In the genomic region with DNA sequence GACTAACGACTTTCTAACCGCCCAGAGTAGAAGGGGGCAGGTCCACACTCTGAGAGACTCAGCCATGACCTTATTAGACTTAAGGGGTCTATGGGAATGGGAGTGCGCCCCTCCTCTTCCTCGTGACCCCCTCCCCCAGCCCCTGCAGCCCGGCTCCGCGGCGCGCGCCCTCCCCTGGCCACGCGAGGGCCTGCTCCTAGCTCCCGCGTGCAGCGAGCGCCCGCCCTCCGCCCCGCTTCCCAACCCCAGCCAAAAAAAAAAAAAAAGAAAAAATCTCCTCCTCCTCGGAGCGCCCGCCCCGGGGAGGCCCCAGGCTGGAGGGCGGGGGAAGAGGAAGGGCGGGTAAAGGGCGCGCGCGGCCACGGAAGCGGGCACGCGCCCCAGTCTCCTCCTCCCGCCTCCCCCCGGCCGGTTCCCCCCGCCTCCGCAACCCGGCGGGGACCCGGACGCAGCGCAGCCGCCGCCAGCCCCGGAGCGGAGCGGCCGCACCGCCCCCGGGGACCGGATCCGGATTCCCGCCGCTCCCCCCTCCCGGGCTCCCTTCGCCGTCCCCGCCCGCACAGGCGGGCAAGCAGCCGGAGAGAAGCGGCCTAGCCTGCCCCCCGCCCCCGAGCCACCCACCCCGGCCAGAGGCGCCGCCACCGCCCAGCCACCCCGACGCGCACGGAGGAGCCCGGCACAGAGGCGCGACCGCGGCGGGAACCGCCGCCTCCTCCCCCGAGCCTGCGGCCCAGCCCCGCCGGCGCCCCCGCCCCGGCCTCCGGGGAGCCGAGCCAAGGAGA, we compare ENCODE assay signal across 8 cellular contexts. TPM values are rescaled to one million over a fixed set of nuclear protein-coding genes. Genes with fewer than 3 reads are reported as not detected.
DNase-seq lines count a peak whose midpoint lies in the region; ATAC-seq, FAIRE-seq and TF ChIP-seq lines count a peak whose summit lies in the region.

No MANE protein-coding gene starts in this region.

- peak overlapping the region; percentile 77 for H3K27ac Mint-ChIP-seq in astrocyte (ENCODE audit: unreplicated experiment)

- peak; percentile 33 for ATAC-seq in HG02840 (IDR thresholded peaks at IDR 0.05; ENCODE audit: low FRiP score, unreplicated experiment)
- ATAC-seq in GM19395 (IDR thresholded peaks at IDR 0.05; ENCODE audit: unreplicated experiment): no peak

- peaks cover 27% of the 10 kb centered on the region for H3K4me1 ChIP-seq in astrocyte (ENCODE audit: insufficient read depth, low read length)

- peaks cover 13% of the 10 kb centered on the region for H3K4me1 Mint-ChIP-seq in astrocyte (ENCODE audit: low read depth, unreplicated experiment)

- H3K9me3 ChIP-seq in astrocyte (ENCODE audit: insufficient read depth, low read depth, low read length): no peaks in the 10 kb centered on the region

- no peaks in the 10 kb centered on the region for H3K27me3 Mint-ChIP-seq in astrocyte (ENCODE audit: low read depth, unreplicated experiment)

- H3K79me2 ChIP-seq in astrocyte (ENCODE audit: insufficient read depth, low read length): peaks cover 61% of the 10 kb centered on the region

- no peak for FAIRE-seq in astrocyte (lab: Jason Lieb, UNC)

- no peaks in the 10 kb centered on the region for H3K9me3 Mint-ChIP-seq in astrocyte (ENCODE audit: unreplicated experiment)

- H3K4me2 ChIP-seq in astrocyte (ENCODE audit: low read length): peak overlapping the region; percentile 98

- H3K27me3 ChIP-seq in astrocyte (ENCODE audit: insufficient read depth, low read length): no peaks in the 10 kb centered on the region

- TF ChIP-seq CTCF in GM12864 (IDR thresholded peaks at IDR 0.05; ENCODE audit: low read depth, low read length, missing control alignments): peak; percentile 63
- peak; percentile 3 for TF ChIP-seq CTCF in astrocyte (IDR thresholded peaks at IDR 0.05; ENCODE audit: insufficient read depth, low read depth, low read length)
- TF ChIP-seq CTCF in retinal pigment epithelial cell (conservative IDR thresholded peaks at IDR 0.05; ENCODE audit: low read depth, low read length): peak; percentile 47

- DNase-seq in GM12864 (ENCODE audit: low read depth) (peak; percentile 54), NCI-H187 (lab: John Stamatoyannopoulos, UW) (peak; percentile 80 to 93), T-helper 22 cell (ENCODE audit: low read depth) (peak; percentile 80), astrocyte (ENCODE audit: low read depth) (peak; percentile 68), hippocampal formation (lab: John Stamatoyannopoulos, UW) (peak; percentile 76 to 87), retinal pigment epithelial cell (ENCODE audit: low read depth) (peak; percentile 56)

- peaks cover 59% of the 10 kb centered on the region for H4K20me1 ChIP-seq in astrocyte (ENCODE audit: insufficient read depth, low read length)

- H3K36me3 ChIP-seq in astrocyte (ENCODE audit: insufficient read depth, low read length): peaks cover 21% of the 10 kb centered on the region

- H3K9ac ChIP-seq in astrocyte (ENCODE audit: low read length): peak overlapping the region; percentile 90

- peak overlapping the region; percentile 86 for H3K27ac ChIP-seq in astrocyte (ENCODE audit: low read depth, low read length)

- H3K4me3 Mint-ChIP-seq in astrocyte (ENCODE audit: unreplicated experiment): peak overlapping the region; percentile 83

- peaks cover 22% of the 10 kb centered on the region for H3K36me3 Mint-ChIP-seq in astrocyte (ENCODE audit: low read depth, unreplicated experiment)

- H3K4me3 ChIP-seq in GM12864 (ENCODE audit: low read depth, low read length): peak overlapping the region; percentile 87
- H3K4me3 ChIP-seq in astrocyte (ENCODE audit: insufficient read depth, low read depth, low read length): peak overlapping the region; percentile 73
- peak overlapping the region; percentile 59 for H3K4me3 ChIP-seq in retinal pigment epithelial cell (ENCODE audit: low read length)

- H2AFZ ChIP-seq in astrocyte (ENCODE audit: low read depth, low read length): no peak overlapping the region

RNA-seq across cellular contexts. Expression of a gene that starts 0.9 kb away (rescaled TPM):
- total RNA-seq in astrocyte: 43.2 and 48.0 TPM in 2 replicates

RNA-seq across cellular contexts. Expression of a gene that starts 18.9 kb away (rescaled TPM):
- 87.0 and 96.0 TPM in 2 replicates for total RNA-seq in astrocyte

RNA-seq across cellular contexts. Expression of a gene that starts 31.8 kb away (rescaled TPM):
- 28.2 and 28.8 TPM in 2 replicates for total RNA-seq in astrocyte

RNA-seq across cellular contexts. Expression of a gene that starts 48.0 kb away (rescaled TPM):
- not detected in 2 replicates for total RNA-seq in astrocyte

RNA-seq across cellular contexts. Expression of a gene that starts 49.4 kb away (rescaled TPM):
- total RNA-seq in astrocyte: not detected in 2 replicates

Comparison
In these comparisons a context has a peak if more than half of its experiments do, and no peak if none do; other contexts are left out.
1. CTCF ChIP-seq: peak in every context shown above with its lines; median percentile 63 in GM12864; 47 in retinal pigment epithelial cell; 3 in astrocyte.